ENCODE assay signal across 15 cellular contexts in genomic region chr12:52436000-52436827, GRCh38. TPM values are rescaled to one million over a fixed set of nuclear protein-coding genes. Genes with fewer than 3 reads are reported as not detected.
DNase-seq lines count a peak whose midpoint lies in the region; ATAC-seq, FAIRE-seq and TF ChIP-seq lines count a peak whose summit lies in the region.
"Had no signal": no experiment of that assay in that cellular context is flagged by ENCODE, and none has a peak within 500 bp of the region (broad histone marks: within the 10 kb centered on the region; RNA-seq: fewer than 3 reads in every experiment).

No MANE protein-coding gene starts in this region.

- H3K27ac ChIP-seq in SK-N-SH (ENCODE audit: low read depth in 2 of 2, low read length in 1 of 2), result no peak overlapping the region
- H3K27ac ChIP-seq in skin epidermis, result peak overlapping the region in 17 of 21 experiments; percentile 24 to 77 (median 56)
- H3K27ac ChIP-seq: hepatocyte had no signal

- FAIRE-seq in D721Med (lab: Jason Lieb, UNC), result no peak

- TF ChIP-seq CTCF in SK-N-SH (IDR thresholded peaks at IDR 0.05) (no peak), astrocyte of the cerebellum (IDR thresholded peaks at IDR 0.05; ENCODE audit: low read depth, low read length, missing control alignments) (no peak), D721Med (IDR thresholded peaks at IDR 0.05; ENCODE audit: insufficient read depth, missing control alignments) (no peak)
- no peak for TF ChIP-seq CTCF in activated CD8-positive, alpha-beta T cell treated with anti-CD3 and anti-CD28 coated beads for 36 hours (IDR thresholded peaks at IDR 0.05)

- no peak for TF ChIP-seq EP300 in SK-N-SH (IDR thresholded peaks at IDR 0.05; ENCODE audit: borderline replicate concordance in 1 of 2, low read depth in 1 of 2, low read length in 1 of 2)

- H3K9me2 ChIP-seq in SK-N-SH, result no peaks in the 10 kb centered on the region

- H3K27me3 Mint-ChIP-seq in activated CD8-positive, alpha-beta T cell treated with anti-CD3 and anti-CD28 coated beads for 36 hours, result peaks cover 7% of the 10 kb centered on the region

- CTCF ChIA-PET in SK-N-SH (lab: Yijun Ruan, JAX), result no interaction called here
- CTCF ChIA-PET in activated CD8-positive, alpha-beta T cell treated with anti-CD3 and anti-CD28 coated beads for 36 hours (lab: Charles Lee), result no interaction called here

- H3K9ac ChIP-seq in SK-N-SH, result no peak overlapping the region

- no peaks in the 10 kb centered on the region for H3K36me3 Mint-ChIP-seq in activated CD8-positive, alpha-beta T cell treated with anti-CD3 and anti-CD28 coated beads for 36 hours (ENCODE audit: low read depth)

- no peak overlapping the region for H3K27ac Mint-ChIP-seq in activated CD8-positive, alpha-beta T cell treated with anti-CD3 and anti-CD28 coated beads for 36 hours

- POLR2A ChIA-PET in SK-N-SH (lab: Yijun Ruan, JAX), result interaction anchor here (0.6 kb wide), 1 partner anchor 107 kb away, joined by 4 read pairs; no protein-coding TSS in a partner anchor
- POLR2A ChIA-PET in activated CD8-positive, alpha-beta T cell treated with anti-CD3 and anti-CD28 coated beads for 36 hours (lab: Charles Lee), result interaction anchor here (0.6 kb wide), 1 partner anchor 186 kb away, joined by 3 read pairs; no protein-coding TSS in a partner anchor

- no peaks in the 10 kb centered on the region for H3K79me2 ChIP-seq in SK-N-SH (ENCODE audit: insufficient read depth)
- H3K79me2 ChIP-seq: hepatocyte had no signal

- H4K20me1 ChIP-seq in SK-N-SH (ENCODE audit: insufficient read depth), result no peaks in the 10 kb centered on the region

- 33% methylated on average over 8 of the region's 9 CpGs for WGBS in SK-N-SH (ENCODE audit: low lambda C conversion rate)

- H3K9me3 Mint-ChIP-seq in activated CD8-positive, alpha-beta T cell treated with anti-CD3 and anti-CD28 coated beads for 36 hours, result no peaks in the 10 kb centered on the region

- no peaks in the 10 kb centered on the region for H3K9me3 ChIP-seq in SK-N-SH

- H3K4me3 ChIP-seq in SK-N-SH (ENCODE audit: low read depth in 2 of 2, low read length in 1 of 2), result no peak overlapping the region
- no peak overlapping the region for H3K4me3 ChIP-seq in astrocyte of the cerebellum (ENCODE audit: low read depth, low read length)
- no peak overlapping the region for H3K4me3 ChIP-seq in skin epidermis
- H3K4me3 ChIP-seq: hepatocyte had no signal

- in situ Hi-C loops in astrocyte of the cerebellum (cut with HindIII; ENCODE audit: low sequenced_read_pairs), result no loop called here

- no peak overlapping the region for H3K4me3 Mint-ChIP-seq in activated CD8-positive, alpha-beta T cell treated with anti-CD3 and anti-CD28 coated beads for 36 hours

- ATAC-seq in SK-N-SH treated with all-trans-retinoic acid at 6 μM for 48 hours, result no peak
- no peak for ATAC-seq in activated CD8-positive, alpha-beta T cell treated with anti-CD3 and anti-CD28 coated beads for 36 hours

- peaks cover 10% of the 10 kb centered on the region for H3F3A ChIP-seq in SK-N-SH (replicated peaks; ENCODE audit: insufficient read depth)

- peak overlapping the region; percentile 4; the same call in 1 of the 2 replicates for H3K4me2 ChIP-seq in SK-N-SH
- H3K4me2 ChIP-seq: hepatocyte had no signal

- H3K27me3 ChIP-seq in SK-N-SH (ENCODE audit: insufficient read depth), result peaks cover 25% of the 10 kb centered on the region; the same call in 1 of the 2 replicates
- H3K27me3 ChIP-seq: hepatocyte had no signal

- no peaks in the 10 kb centered on the region for H3K36me3 ChIP-seq in SK-N-SH (replicated peaks in 1 of 2; ENCODE audit: control insufficient read depth in 1 of 2, insufficient read depth in 2 of 2, low read length in 1 of 2)

- no peaks in the 10 kb centered on the region for H3K4me1 Mint-ChIP-seq in activated CD8-positive, alpha-beta T cell treated with anti-CD3 and anti-CD28 coated beads for 36 hours (ENCODE audit: low read depth)

- peaks cover 0 to 12% of the 10 kb centered on the region in 2 experiments; a peak in 2 of 4 replicates for H3K4me1 ChIP-seq in SK-N-SH (ENCODE audit: control insufficient read depth in 1 of 2, insufficient read depth in 2 of 2, low read depth in 1 of 2, low read length in 1 of 2)

- no peak overlapping the region; the same call in 1 of the 2 replicates for H2AFZ ChIP-seq in SK-N-SH (ENCODE audit: low read depth)
- H2AFZ ChIP-seq: hepatocyte had no signal

- TF ChIP-seq RAD21 in SK-N-SH (IDR thresholded peaks at IDR 0.05; ENCODE audit: low read length), result no peak

- DNase-seq in SK-N-SH, result no peak
- peak; percentile 75 for DNase-seq in astrocyte of the cerebellum (ENCODE audit: low read depth)
- peak; percentile 35 for DNase-seq in glomerular visceral epithelial cell (ENCODE audit: extremely low spot score)
- DNase-seq in NCI-H526 treated with DMSO at 0.1 percent for 48 hours (lab: John Stamatoyannopoulos, UW), result no peak
- no peak for DNase-seq in D721Med (ENCODE audit: insufficient read length, low spot score)
- DNase-seq in activated CD8-positive, alpha-beta T cell treated with anti-CD3 and anti-CD28 coated beads for 36 hours, result no peak
- DNase-seq: activated effector memory CD4-positive, alpha-beta T cell treated with Interleukin-2 at 50 U/mL for 16 hours; NCI-H1436; NK-92 treated with Interleukin-12 subunit alpha and Interleukin-12 subunit beta, amount 100 ng/mL, for 24 hours; substantia nigra had no signal

- intact Hi-C loops in activated CD8-positive, alpha-beta T cell treated with anti-CD3 and anti-CD28 coated beads for 36 hours (cut with micrococcal nuclease), result no loop called here

TF ChIP-seq in SK-N-SH, 30 proteins besides CTCF, POLR2A, EP300 and RAD21 (continues in another document):
- no peak for TF ChIP-seq FOSL2 (IDR thresholded peaks at IDR 0.05; ENCODE audit: borderline replicate concordance, low read depth)
- no peak for TF ChIP-seq TCF12 (IDR thresholded peaks at IDR 0.05)
- no peak for TF ChIP-seq SMC3 (IDR thresholded peaks at IDR 0.05; ENCODE audit: low read depth, low read length)
- no peak for TF ChIP-seq ZBTB33 (IDR thresholded peaks at IDR 0.05; ENCODE audit: borderline replicate concordance, low read depth)
- no peak for TF ChIP-seq MEF2A (IDR thresholded peaks at IDR 0.05; ENCODE audit: borderline replicate concordance, low read depth)

TF ChIP-seq in SK-N-SH treated with all-trans-retinoic acid at 6 μM for 48 hours, 23 proteins besides CTCF, POLR2A, EP300 and RAD21 (continues in another document):
- TF ChIP-seq ARNTL (CRISPR knock-in tag; IDR thresholded peaks at IDR 0.05; ENCODE audit: borderline replicate concordance, low read depth) (no peak), OSR1 (CRISPR knock-in tag; IDR thresholded peaks at IDR 0.05) (no peak), ZC3H10 (CRISPR knock-in tag; IDR thresholded peaks at IDR 0.05) (no peak), TSHZ2 (CRISPR knock-in tag; IDR thresholded peaks at IDR 0.05) (no peak), ZNF565 (CRISPR knock-in tag; conservative IDR thresholded peaks at IDR 0.05; ENCODE audit: low read depth) (no peak)

RNA-seq across cellular contexts. Expression of gene KRT75, which starts 2.0 kb away (rescaled TPM):
- polyA plus RNA-seq in SK-N-SH (2012; rRNA removed), result not detected in 2 replicates
- not detected in 2 replicates for polyA plus RNA-seq in SK-N-SH (2012; cell fraction: cytosol; rRNA removed)
- not detected in 2 replicates for polyA plus RNA-seq in SK-N-SH (2012; cell fraction: nucleus; rRNA removed)
- not detected for total RNA-seq in activated CD8-positive, alpha-beta T cell treated with anti-CD3 and anti-CD28 coated beads for 36 hours
- total RNA-seq: hepatocyte, liver had no signal
- polyA plus RNA-seq: hepatocyte, liver had no signal

RNA-seq across cellular contexts. Expression of gene KRT6B, which starts 15.7 kb away (rescaled TPM):
- polyA plus RNA-seq in SK-N-SH (2012; rRNA removed), result not detected in 2 replicates
- not detected in 2 replicates for polyA plus RNA-seq in SK-N-SH (2012; cell fraction: cytosol; rRNA removed)
- polyA plus RNA-seq in SK-N-SH (2012; cell fraction: nucleus; rRNA removed), result not detected in 2 replicates
- total RNA-seq in activated CD8-positive, alpha-beta T cell treated with anti-CD3 and anti-CD28 coated beads for 36 hours, result not detected
- total RNA-seq: H4, hepatocyte had no signal
- polyA plus RNA-seq: liver had no signal

RNA-seq across cellular contexts. Expression of gene KRT82, which starts 30.1 kb away (rescaled TPM):
- not detected in 2 replicates for polyA plus RNA-seq in SK-N-SH (2012; rRNA removed)
- polyA plus RNA-seq in SK-N-SH (2012; cell fraction: cytosol; rRNA removed), result not detected in 2 replicates
- polyA plus RNA-seq in SK-N-SH (2012; cell fraction: nucleus; rRNA removed), result not detected in 2 replicates
- not detected for total RNA-seq in activated CD8-positive, alpha-beta T cell treated with anti-CD3 and anti-CD28 coated beads for 36 hours
- total RNA-seq: H4, hepatocyte, liver had no signal
- polyA plus RNA-seq: hepatocyte, liver had no signal

RNA-seq across cellular contexts. Expression of gene KRT6C, which starts 37.4 kb away (rescaled TPM):
- polyA plus RNA-seq in SK-N-SH (2012; rRNA removed), result not detected in 2 replicates
- polyA plus RNA-seq in SK-N-SH (2012; cell fraction: cytosol; rRNA removed), result not detected in 2 replicates
- polyA plus RNA-seq in SK-N-SH (2012; cell fraction: nucleus; rRNA removed), result not detected in 2 replicates
- total RNA-seq in activated CD8-positive, alpha-beta T cell treated with anti-CD3 and anti-CD28 coated beads for 36 hours, result not detected
- total RNA-seq: H4 had no signal
- polyA plus RNA-seq: liver had no signal

RNA-seq across cellular contexts. Expression of gene KRT84, which starts 50.8 kb away (rescaled TPM):
- polyA plus RNA-seq in SK-N-SH (2012; rRNA removed), result not detected in 2 replicates
- polyA plus RNA-seq in SK-N-SH (2012; cell fraction: cytosol; rRNA removed), result not detected in 2 replicates
- not detected in 2 replicates for polyA plus RNA-seq in SK-N-SH (2012; cell fraction: nucleus; rRNA removed)
- total RNA-seq in activated CD8-positive, alpha-beta T cell treated with anti-CD3 and anti-CD28 coated beads for 36 hours, result not detected
- total RNA-seq: H4, hepatocyte, liver had no signal
- polyA plus RNA-seq: hepatocyte, liver had no signal

Comparison
In these comparisons a context has a peak if more than half of its experiments do, and no peak if none do; other contexts are left out.
1. DNase-seq: peak in astrocyte of the cerebellum (single experiment) and glomerular visceral epithelial cell (single experiment); none in SK-N-SH (single experiment), NCI-H526 treated with DMSO at 0.1 percent for 48 hours (single experiment), D721Med (single experiment) and activated CD8-positive, alpha-beta T cell treated with anti-CD3 and anti-CD28 coated beads for 36 hours (single experiment).
2. H3K27ac ChIP-seq: peak in skin epidermis (17 of 21); none in SK-N-SH (0 of 2).